ENCODE assay signal across 18 cellular contexts in the genomic region with DNA sequence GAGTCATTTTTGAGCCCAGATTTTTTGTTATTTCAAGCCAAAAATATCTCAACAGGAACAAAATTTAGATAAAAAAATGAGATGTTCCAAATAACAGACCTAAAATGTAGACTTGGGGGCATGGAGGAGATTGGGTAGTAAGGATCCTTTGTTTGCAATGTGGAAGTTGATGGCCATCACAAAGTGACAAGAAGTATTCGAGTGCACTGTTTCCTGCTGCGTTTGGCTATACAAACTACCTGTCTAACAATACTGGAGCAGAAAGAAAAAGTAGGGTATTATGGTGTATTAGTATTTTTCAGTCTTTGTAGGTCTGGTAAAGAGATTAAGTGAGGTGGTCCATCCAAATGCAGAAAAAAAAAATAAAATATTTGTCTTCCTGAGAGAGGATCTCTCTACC.
DNase-seq lines count a peak whose midpoint lies in the region; ATAC-seq, FAIRE-seq and TF ChIP-seq lines count a peak whose summit lies in the region.
"Had no signal": no experiment of that assay in that cellular context is flagged by ENCODE, and none has a peak within 500 bp of the region (broad histone marks: within the 10 kb centered on the region; RNA-seq: fewer than 3 reads in every experiment).

No MANE protein-coding gene starts in this region.

- H3K4me1 ChIP-seq in BLaER1 treated with 17β-estradiol and CSF1 and Interleukin-3, amounts not matched to agents 10 nM and 100 nM = peaks cover 0 to 28% (median 18%) of the 10 kb centered on the region in 10 experiments; a peak in 17 of 20 replicates
- H3K4me1 ChIP-seq: right lobe of liver had no signal

- no peaks in the 10 kb centered on the region for H3K36me3 ChIP-seq in BLaER1 treated with 17β-estradiol and CSF1 and Interleukin-3, amounts not matched to agents 10 nM and 100 nM
- H3K36me3 ChIP-seq: cardiac muscle cell, right lobe of liver had no signal

- no peaks in the 10 kb centered on the region for H3K27me3 Mint-ChIP-seq in activated B cell treated with CpG ODN at 0.5 μM for 24 hours
- H3K27me3 Mint-ChIP-seq: activated CD4-positive, alpha-beta T cell treated with anti-CD3 and anti-CD28 coated beads for 36 hours; activated naive CD8-positive, alpha-beta T cell treated with anti-CD3 and anti-CD28 coated beads for 36 hours had no signal

- H3K36me3 Mint-ChIP-seq in activated B cell treated with CpG ODN at 0.5 μM for 24 hours (ENCODE audit: low read depth) = no peaks in the 10 kb centered on the region
- H3K36me3 Mint-ChIP-seq: activated naive CD8-positive, alpha-beta T cell treated with anti-CD3 and anti-CD28 coated beads for 36 hours had no signal

- H3K9me3 Mint-ChIP-seq in activated B cell treated with CpG ODN at 0.5 μM for 24 hours = peaks cover 1% of the 10 kb centered on the region
- H3K9me3 Mint-ChIP-seq: activated naive CD8-positive, alpha-beta T cell treated with anti-CD3 and anti-CD28 coated beads for 36 hours had no signal

- H3K4me1 Mint-ChIP-seq in activated B cell treated with CpG ODN at 0.5 μM for 24 hours = peaks cover 36% of the 10 kb centered on the region
- H3K4me1 Mint-ChIP-seq: activated CD4-positive, alpha-beta T cell treated with anti-CD3 and anti-CD28 coated beads for 36 hours; activated naive CD8-positive, alpha-beta T cell treated with anti-CD3 and anti-CD28 coated beads for 36 hours had no signal

- POLR2A ChIA-PET in activated B cell treated with CpG ODN at 0.5 μM for 24 hours (lab: Charles Lee) = no interaction called here

- peak overlapping the region; percentile 89 for H3K27ac Mint-ChIP-seq in activated B cell treated with CpG ODN at 0.5 μM for 24 hours
- H3K27ac Mint-ChIP-seq: activated CD4-positive, alpha-beta T cell treated with anti-CD3 and anti-CD28 coated beads for 36 hours; activated naive CD8-positive, alpha-beta T cell treated with anti-CD3 and anti-CD28 coated beads for 36 hours had no signal

- peak overlapping the region in 10 of 11 experiments; percentile 1 to 72 (median 50); a peak in 17 of 22 replicates for H3K4me2 ChIP-seq in BLaER1 treated with 17β-estradiol and CSF1 and Interleukin-3, amounts not matched to agents 10 nM and 100 nM

- intact Hi-C loops in activated B cell treated with CpG ODN at 0.5 μM for 24 hours (cut with micrococcal nuclease) = loop anchor here (5.0 kb wide), 1 partner anchor 282 kb away; no protein-coding TSS in a partner anchor

- peak overlapping the region; percentile 66 for H3K4me3 Mint-ChIP-seq in activated B cell treated with CpG ODN at 0.5 μM for 24 hours
- H3K4me3 Mint-ChIP-seq: activated CD4-positive, alpha-beta T cell treated with anti-CD3 and anti-CD28 coated beads for 36 hours; activated naive CD8-positive, alpha-beta T cell treated with anti-CD3 and anti-CD28 coated beads for 36 hours had no signal

- peaks cover 0 to 4% (median 0%) of the 10 kb centered on the region in 11 experiments; a peak in 3 of 22 replicates for H3K9me3 ChIP-seq in BLaER1 treated with 17β-estradiol and CSF1 and Interleukin-3, amounts not matched to agents 10 nM and 100 nM (replicated peaks in 1 of 11)
- H3K9me3 ChIP-seq: right lobe of liver had no signal

- H3K4me3 ChIP-seq in BLaER1 treated with 17β-estradiol and CSF1 and Interleukin-3, amounts not matched to agents 10 nM and 100 nM = no peak overlapping the region
- H3K4me3 ChIP-seq: cardiac muscle cell, right lobe of liver had no signal

- no peak for FAIRE-seq in urothelium cell line (lab: Jason Lieb, UNC)

- CTCF ChIA-PET in activated B cell treated with CpG ODN at 0.5 μM for 24 hours (lab: Charles Lee) = no interaction called here

- no peak overlapping the region; a peak in 1 of 22 replicates for H3K9ac ChIP-seq in BLaER1 treated with 17β-estradiol and CSF1 and Interleukin-3, amounts not matched to agents 10 nM and 100 nM

- no peaks in the 10 kb centered on the region for H3K27me3 ChIP-seq in BLaER1 treated with 17β-estradiol and CSF1 and Interleukin-3, amounts not matched to agents 10 nM and 100 nM
- H3K27me3 ChIP-seq: cardiac muscle cell, right lobe of liver had no signal

- H4K20me1 ChIP-seq in BLaER1 treated with 17β-estradiol and CSF1 and Interleukin-3, amounts not matched to agents 10 nM and 100 nM = no peaks in the 10 kb centered on the region

- TF ChIP-seq CTCF in activated B cell treated with CpG ODN at 0.5 μM for 24 hours (IDR thresholded peaks at IDR 0.05) = no peak

- peak; percentile 24 for ATAC-seq in GM19467 (IDR thresholded peaks at IDR 0.05; ENCODE audit: unreplicated experiment)
- ATAC-seq in HG03045 (IDR thresholded peaks at IDR 0.05; ENCODE audit: unreplicated experiment) = peak; percentile 14
- ATAC-seq in activated B cell treated with CpG ODN at 0.5 μM for 24 hours (ENCODE audit: low read depth) = no peak
- no peak for ATAC-seq in HG03175 (IDR thresholded peaks at IDR 0.05; ENCODE audit: unreplicated experiment)
- ATAC-seq in GM19328 (IDR thresholded peaks at IDR 0.05; ENCODE audit: unreplicated experiment) = no peak
- ATAC-seq: activated CD4-positive, alpha-beta T cell treated with anti-CD3 and anti-CD28 coated beads for 36 hours; right lobe of liver had no signal

- DNase-seq in activated B cell treated with CpG ODN at 0.5 μM for 24 hours (no peak), urothelium cell line (ENCODE audit: low spot score) (no peak), GM19238 (ENCODE audit: insufficient read length, low spot score) (no peak)
- DNase-seq: activated CD4-positive, alpha-beta T cell treated with anti-CD3 and anti-CD28 coated beads for 36 hours; activated naive CD8-positive, alpha-beta T cell treated with anti-CD3 and anti-CD28 coated beads for 36 hours; activated T-cell treated with anti-CD3 and anti-CD28 coated beads for 4 hours; effector memory CD4-positive, alpha-beta T cell; foreskin fibroblast; GDM1; NCI-H2029; right lobe of liver; Right ventricle myocardium superior had no signal

- peak overlapping the region in 5 of 11 experiments; percentile 18 to 53 (median 37); a peak in 9 of 22 replicates for H3K27ac ChIP-seq in BLaER1 treated with 17β-estradiol and CSF1 and Interleukin-3, amounts not matched to agents 10 nM and 100 nM
- H3K27ac ChIP-seq: cardiac muscle cell, right lobe of liver had no signal

Comparison
In these comparisons a context has a peak if more than half of its experiments do, and no peak if none do; other contexts are left out.
1. ATAC-seq: peak in GM19467 (single experiment) and HG03045 (single experiment); none in activated B cell treated with CpG ODN at 0.5 μM for 24 hours (single experiment), HG03175 (single experiment) and GM19328 (single experiment).